ENCODE assay signal across 1 cellular context in the genomic region with DNA sequence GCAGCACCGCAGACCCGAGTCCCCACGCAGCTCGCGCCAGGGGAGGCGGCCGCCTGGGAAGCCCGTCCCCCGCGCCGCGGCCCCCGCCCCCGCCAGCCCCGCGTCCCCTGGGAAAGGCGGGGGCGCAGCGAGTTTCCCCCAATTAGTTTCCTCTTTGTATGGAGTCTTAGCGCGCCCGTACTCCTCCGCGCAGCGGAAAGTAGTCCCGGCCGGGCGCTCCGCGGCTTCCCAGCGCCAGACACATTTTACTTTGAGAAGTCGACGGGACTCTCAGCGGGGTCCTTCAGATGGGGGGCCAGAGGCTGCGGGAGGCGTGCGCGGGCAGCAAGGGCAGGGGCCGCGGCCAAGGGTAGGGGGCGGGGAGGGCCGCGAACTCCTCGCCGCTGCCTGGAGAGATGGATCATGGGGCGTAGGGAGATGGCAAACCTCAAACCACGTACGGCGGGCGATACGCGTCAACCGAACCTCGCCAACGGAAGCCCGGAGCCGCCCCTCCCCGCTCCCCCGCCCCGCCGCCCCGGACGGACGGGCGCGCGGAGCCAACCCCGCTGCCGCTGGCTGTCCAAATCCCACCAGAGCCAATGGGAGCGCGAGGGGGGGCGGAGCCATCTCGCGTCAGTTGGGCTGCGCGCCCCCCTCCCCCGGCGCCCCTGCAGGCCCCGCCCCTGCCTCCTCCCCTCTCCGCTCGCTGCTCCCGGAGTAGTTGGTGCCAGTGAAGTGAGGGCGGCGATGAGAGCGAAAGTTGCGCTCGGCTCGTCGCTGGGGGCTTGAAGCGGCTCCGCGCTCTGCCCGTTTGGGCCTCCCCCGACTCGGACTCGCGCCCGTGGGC.
TF ChIP-seq lines count a peak whose summit lies in the region.

Gene RCOR1, plus strand, starts transcription at position 706 of the 829 bp plus-strand sequence. CDS start 238 bp downstream, outside the sequence.

TF ChIP-seq in GM12878, 131 proteins besides CTCF, POLR2A, EP300 and RAD21 (continued from another document and continues in another):
- TF ChIP-seq MYC (IDR thresholded peaks at IDR 0.05; ENCODE audit: insufficient read depth, insufficient read length, insufficient replicate concordance, low read length, severe bottlenecking) (peak; percentile 27), RAD51 (IDR thresholded peaks at IDR 0.05) (no peak), ZNF384 (IDR thresholded peaks at IDR 0.05; ENCODE audit: borderline replicate concordance, low read depth, low read length) (no peak), MEF2A (IDR thresholded peaks at IDR 0.05; ENCODE audit: insufficient read depth, low read depth, low read length) (0 out of 2 replicates have a peak, but pooled peaks have one; percentile 9), E4F1 (IDR thresholded peaks at IDR 0.05; ENCODE audit: borderline replicate concordance, partially characterized antibody) (no peak), DPF2 (IDR thresholded peaks at IDR 0.05) (peak; percentile 83), CUX1 (IDR thresholded peaks at IDR 0.05; ENCODE audit: insufficient replicate concordance, low read depth, low read length) (no peak), BHLHE40 (IDR thresholded peaks at IDR 0.05; ENCODE audit: borderline replicate concordance in 1 of 2, low read depth in 2 of 2, low read length in 1 of 2) (peak in 1 of 2 experiments; percentile 28; a peak in 1 of 4 replicates), REST (IDR thresholded peaks at IDR 0.05; ENCODE audit: low read depth, low read length) (no peak), BMI1 (IDR thresholded peaks at IDR 0.05; ENCODE audit: borderline replicate concordance) (no peak), SKIL (IDR thresholded peaks at IDR 0.05; ENCODE audit: low read depth, poor library complexity, severe bottlenecking) (peak; percentile 60), PKNOX1 (IDR thresholded peaks at IDR 0.05) (peak; percentile 91), HCFC1 (IDR thresholded peaks at IDR 0.05; ENCODE audit: low read length) (no peak), ASH2L (IDR thresholded peaks at IDR 0.05; ENCODE audit: borderline replicate concordance, low read depth) (no peak), POU2F2 (IDR thresholded peaks at IDR 0.05; ENCODE audit: borderline replicate concordance, low read depth, low read length) (peak; percentile 66; the same call in 2 of the 3 replicates), CHD1 (IDR thresholded peaks at IDR 0.05; ENCODE audit: low read depth, low read length) (no peak), BCL3 (IDR thresholded peaks at IDR 0.05; ENCODE audit: borderline replicate concordance, insufficient read depth, low read depth, low read length, poor library complexity, severe bottlenecking) (no peak), NBN (IDR thresholded peaks at IDR 0.05) (peak; percentile 89), SREBF2 (IDR thresholded peaks at IDR 0.05; ENCODE audit: low read length) (no peak), PRDM15 (CRISPR knock-in tag; IDR thresholded peaks at IDR 0.05) (no peak), MEF2B (IDR thresholded peaks at IDR 0.05; ENCODE audit: partially characterized antibody, poor library complexity, severe bottlenecking) (peak; percentile 98), FOXM1 (IDR thresholded peaks at IDR 0.05; ENCODE audit: low read depth, low read length) (no peak; the same call in 1 of the 2 replicates), ATF7 (IDR thresholded peaks at IDR 0.05; ENCODE audit: low read depth) (peak; percentile 41; the same call in 1 of the 2 replicates), FOXK2 (IDR thresholded peaks at IDR 0.05) (no peak), CHD4 (IDR thresholded peaks at IDR 0.05) (no peak), ZNF207 (IDR thresholded peaks at IDR 0.05; ENCODE audit: borderline replicate concordance) (0 out of 2 replicates have a peak, but pooled peaks have one; percentile 63), BCL11A (IDR thresholded peaks at IDR 0.05; ENCODE audit: low read depth, low read length) (peak; percentile 62; the same call in 1 of the 2 replicates), YBX1 (IDR thresholded peaks at IDR 0.05) (no peak)
- TF ChIP-seq, protein P1, sequence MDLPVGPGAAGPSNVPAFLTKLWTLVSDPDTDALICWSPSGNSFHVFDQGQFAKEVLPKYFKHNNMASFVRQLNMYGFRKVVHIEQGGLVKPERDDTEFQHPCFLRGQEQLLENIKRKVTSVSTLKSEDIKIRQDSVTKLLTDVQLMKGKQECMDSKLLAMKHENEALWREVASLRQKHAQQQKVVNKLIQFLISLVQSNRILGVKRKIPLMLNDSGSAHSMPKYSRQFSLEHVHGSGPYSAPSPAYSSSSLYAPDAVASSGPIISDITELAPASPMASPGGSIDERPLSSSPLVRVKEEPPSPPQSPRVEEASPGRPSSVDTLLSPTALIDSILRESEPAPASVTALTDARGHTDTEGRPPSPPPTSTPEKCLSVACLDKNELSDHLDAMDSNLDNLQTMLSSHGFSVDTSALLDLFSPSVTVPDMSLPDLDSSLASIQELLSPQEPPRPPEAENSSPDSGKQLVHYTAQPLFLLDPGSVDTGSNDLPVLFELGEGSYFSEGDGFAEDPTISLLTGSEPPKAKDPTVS (IDR thresholded peaks at IDR 0.05; ENCODE audit: low read depth, low read length): no peak
